9 cellular contexts compared by ENCODE assay signal in genomic region chr10:133276435-133277201, GRCh38. TPM values are rescaled to one million over a fixed set of nuclear protein-coding genes. Genes with fewer than 3 reads are reported as not detected.
DNase-seq lines count a peak whose midpoint lies in the region; ATAC-seq and TF ChIP-seq lines count a peak whose summit lies in the region.
"Had no signal": no experiment of that assay in that cellular context is flagged by ENCODE, and none has a peak within 500 bp of the region (broad histone marks: within the 10 kb centered on the region; RNA-seq: fewer than 3 reads in every experiment).

TSS of gene ADAM8 (minus strand) at chr10:133276868. CDS start at chr10:133276817, 51 bp downstream.

- no peak within 1 kb of the TSS for H3K27ac ChIP-seq in coronary artery
- peak within 1 kb of the TSS; percentile 63 for H3K27ac ChIP-seq in upper lobe of right lung
- H3K27ac ChIP-seq: 22Rv1 had no signal

- peak; percentile 37 for DNase-seq in DMS 273 (lab: John Stamatoyannopoulos, UW; ENCODE audit: unreplicated experiment)
- DNase-seq in DMS 273 treated with DMSO at 0.1 percent for 48 hours (lab: John Stamatoyannopoulos, UW) = no peak
- DNase-seq in T1000 (lab: John Stamatoyannopoulos, UW) = peak; percentile 54
- no peak for DNase-seq in coronary artery (ENCODE audit: low spot score)
- peak; percentile 78 for DNase-seq in upper lobe of right lung
- no peak for DNase-seq in NCI-H446 treated with DMSO at 0.1 percent for 48 hours (lab: John Stamatoyannopoulos, UW)

- H3K27me3 ChIP-seq in mucosa of stomach (ENCODE audit: control insufficient read depth, insufficient read depth, low read length) (peaks cover 16% of the 10 kb centered on the region), upper lobe of right lung (peaks cover 7% of the 10 kb centered on the region)

- H3K4me3 ChIP-seq in coronary artery (peak within 1 kb of the TSS; percentile 33), mucosa of stomach (ENCODE audit: low read length) (peak within 1 kb of the TSS; percentile 14), upper lobe of right lung (peak within 1 kb of the TSS; percentile 45)

- peaks cover 54% of the 10 kb centered on the region for H3K4me1 ChIP-seq in mucosa of stomach (ENCODE audit: control insufficient read depth, insufficient read depth, low read length)
- H3K4me1 ChIP-seq in upper lobe of right lung = peaks cover 38% of the 10 kb centered on the region

- H3K36me3 ChIP-seq in mucosa of stomach (ENCODE audit: control insufficient read depth, insufficient read depth, low read length) (peaks cover 6% of the 10 kb centered on the region), upper lobe of right lung (peaks cover 15% of the 10 kb centered on the region)

- no peaks in the 10 kb centered on the region for H3K9me3 ChIP-seq in mucosa of stomach (ENCODE audit: control insufficient read depth, low read length)
- no peaks in the 10 kb centered on the region for H3K9me3 ChIP-seq in upper lobe of right lung

- ATAC-seq in HG03039 (IDR thresholded peaks at IDR 0.05; ENCODE audit: unreplicated experiment) (peak; percentile 41), upper lobe of right lung (peak; percentile 51)

- peak within 1 kb of the TSS; percentile 71 for H3K9ac ChIP-seq in mucosa of stomach (ENCODE audit: low read length)

- TF ChIP-seq CTCF in coronary artery (IDR thresholded peaks at IDR 0.05) (no peak), upper lobe of right lung (IDR thresholded peaks at IDR 0.05) (no peak)

- intact Hi-C loops in upper lobe of right lung (cut with DNase I) = no loop called here

RNA-seq across cellular contexts. Expression of gene ADAM8, which starts in this region (rescaled TPM):
- total RNA-seq in upper lobe of right lung = 20.3 TPM

Comparison
In these comparisons a context has a peak if more than half of its experiments do, and no peak if none do; other contexts are left out.
1. DNase-seq: peak in DMS 273 (single experiment), T1000 (single experiment) and upper lobe of right lung (single experiment); none in DMS 273 treated with DMSO at 0.1 percent for 48 hours (single experiment), coronary artery (single experiment) and NCI-H446 treated with DMSO at 0.1 percent for 48 hours (single experiment).
2. Peak in every context shown above with its lines, with median percentiles within 50 percentile points of each other: H3K4me3 ChIP-seq.